Comparison of ENCODE assay signal across 8 cellular contexts in the genomic region with DNA sequence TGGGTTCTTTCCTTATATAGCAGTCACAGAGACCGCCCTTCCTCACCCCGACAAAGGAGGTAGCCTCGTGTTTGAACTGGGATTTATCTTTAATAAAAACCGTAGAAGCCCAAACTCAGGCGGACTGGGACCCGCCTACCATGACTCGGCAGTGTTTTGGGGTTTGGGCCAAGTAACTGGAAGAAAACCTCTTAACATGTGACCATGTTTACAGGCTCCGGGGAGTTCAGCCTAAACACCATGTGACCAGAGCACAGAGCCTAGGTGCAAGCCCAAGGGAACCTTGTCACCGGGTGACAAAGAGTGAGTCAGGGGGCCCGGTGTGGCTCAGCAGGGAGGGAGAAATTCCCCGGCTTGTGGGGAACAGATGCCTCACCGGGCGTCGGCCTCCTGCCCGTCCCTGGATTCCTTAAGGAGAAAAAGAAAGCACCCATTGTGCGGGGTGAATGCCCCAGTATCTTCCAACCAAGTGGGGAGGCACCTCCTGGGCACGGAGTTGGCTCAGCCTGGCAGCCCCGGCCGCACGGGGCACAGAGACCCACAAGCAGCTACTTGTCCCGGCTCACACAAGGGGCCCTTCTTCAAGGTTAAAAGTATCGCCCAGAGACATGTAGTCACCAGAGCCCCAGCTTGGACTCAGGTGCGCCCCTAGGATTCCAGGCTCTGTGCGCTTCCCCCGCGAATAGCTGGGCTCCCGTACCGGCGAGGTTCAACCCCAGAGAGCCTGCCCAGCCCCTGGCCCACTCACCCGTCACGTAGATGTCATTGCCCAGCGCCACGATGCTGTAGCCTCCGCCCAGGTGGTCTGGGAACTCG. TPM values are rescaled to one million over a fixed set of nuclear protein-coding genes. Genes with fewer than 3 reads are reported as not detected.
DNase-seq lines count a peak whose midpoint lies in the region; ATAC-seq and TF ChIP-seq lines count a peak whose summit lies in the region.

No MANE protein-coding gene starts in this region.

- H3K27me3 ChIP-seq in DOHH2 (ENCODE audit: control insufficient read depth, low read length) (peaks cover 43% of the 10 kb centered on the region), HCT116 (ENCODE audit: insufficient read depth, low read length) (no peaks in the 10 kb centered on the region)

- H3K9me2 ChIP-seq in DOHH2 (replicated peaks; ENCODE audit: control insufficient read depth, low read length) (no peaks in the 10 kb centered on the region), HCT116 (ENCODE audit: insufficient read depth) (no peaks in the 10 kb centered on the region)

- no peaks in the 10 kb centered on the region for H3K9me3 ChIP-seq in DOHH2 (ENCODE audit: control insufficient read depth, insufficient read depth, low read length)
- H3K9me3 ChIP-seq in HCT116 (ENCODE audit: control insufficient read depth in 1 of 2, insufficient read depth in 1 of 2, low read depth in 1 of 2, low read length in 2 of 2), result no peaks in the 10 kb centered on the region

- peaks cover 27 to 39% of the 10 kb centered on the region in 2 donors for H3K4me1 Mint-ChIP-seq in effector memory CD8-positive, alpha-beta T cell (ENCODE audit: low read depth in 2 of 2)

- BruUV-seq in HCT116 (replicated peaks; lab: Mats Ljungman, UMichigan), result no TSS peak

- CTCF ChIA-PET in HCT116 (lab: Charles Lee), result interaction anchor here (0.9 kb wide), 1 partner anchor 111 kb away, joined by 4 read pairs; no protein-coding TSS in a partner anchor

- peak; percentile 68 for DNase-seq in HCT116 (ENCODE audit: low read depth, low spot score)
- DNase-seq in NCI-H526 treated with DMSO at 0.1 percent for 48 hours (lab: John Stamatoyannopoulos, UW), result peak; percentile 27
- DNase-seq in activated CD8-positive, alpha-beta memory T cell treated with anti-CD3 and anti-CD28 coated beads for 48 hours (ENCODE audit: low read depth in 2 of 3, low spot score in 2 of 3), result peak in 2 of 3 experiments; percentile 40 to 63
- peak; percentile 54 to 59 (median 59) for DNase-seq in effector memory CD8-positive, alpha-beta T cell
- DNase-seq in medulla oblongata (ENCODE audit: extremely low spot score), result peak; percentile 92
- DNase-seq in stimulated activated CD8-positive, alpha-beta memory T cell treated with anti-CD3 and anti-CD28 coated beads, Interleukin-12 subunit alpha, Interleukin-12 subunit beta, amount 100 ng/mL, for 1 hour (ENCODE audit: low read depth), result peak; percentile 62

- peak overlapping the region; percentile 85 for H3K9ac ChIP-seq in HCT116 (ENCODE audit: low read length)

- peak overlapping the region; percentile 94 to 96 for H3K4me3 Mint-ChIP-seq in effector memory CD8-positive, alpha-beta T cell

- peaks cover 49% of the 10 kb centered on the region for H3K36me3 Mint-ChIP-seq in effector memory CD8-positive, alpha-beta T cell (ENCODE audit: insufficient read depth)

- intact Hi-C loops in HCT116 (cut with micrococcal nuclease), result no loop called here

- H3K79me2 ChIP-seq in DOHH2 (ENCODE audit: control insufficient read depth, low read length) (peaks cover 25% of the 10 kb centered on the region), HCT116 (ENCODE audit: insufficient read depth, low read length) (peaks cover 63% of the 10 kb centered on the region)

- H3K4me2 ChIP-seq in DOHH2 (ENCODE audit: low read length), result peak overlapping the region; percentile 93
- H3K4me2 ChIP-seq in HCT116 (ENCODE audit: low read length), result peak overlapping the region; percentile 86

- RAD21 ChIA-PET in HCT116 (lab: Charles Lee; ENCODE audit: low non-redundant PET in 1 of 2, low total read pairs in 2 of 2, uncharacterized antibody in 2 of 2, unreplicated experiment in 2 of 2), result interaction anchor here in 1 of 2 experiments (0.6 kb wide), 1 partner anchor 14 kb away, joined by 7 read pairs; no protein-coding TSS in a partner anchor

- H2AFZ ChIP-seq in HCT116 (ENCODE audit: low read depth, low read length, poor library complexity, severe bottlenecking), result no peak overlapping the region

- H3F3A ChIP-seq in DOHH2 (ENCODE audit: control insufficient read depth, insufficient read depth), result peaks cover 10% of the 10 kb centered on the region

- H3K4me3 ChIP-seq in DOHH2 (ENCODE audit: low read length), result peak overlapping the region; percentile 80
- peak overlapping the region; percentile 87 to 96 for H3K4me3 ChIP-seq in HCT116 (replicated peaks in 1 of 2; ENCODE audit: low read depth in 1 of 2, low read length in 2 of 2)

- H3K4me1 ChIP-seq in DOHH2 (ENCODE audit: control insufficient read depth, low read length), result peaks cover 45% of the 10 kb centered on the region
- peaks cover 22 to 33% of the 10 kb centered on the region in 2 experiments for H3K4me1 ChIP-seq in HCT116 (ENCODE audit: control insufficient read depth in 1 of 2, insufficient read depth in 2 of 2, low read length in 2 of 2)

- peak; percentile 37 for TF ChIP-seq CTCF in DOHH2 (IDR thresholded peaks at IDR 0.05; ENCODE audit: low read depth, low read length, poor library complexity, severe bottlenecking)
- no peak for TF ChIP-seq CTCF in HCT116 (IDR thresholded peaks at IDR 0.05 in 2 of 3, conservative IDR thresholded peaks at IDR 0.05 in 1 of 3; ENCODE audit: borderline replicate concordance in 1 of 3, insufficient read depth in 1 of 3, low read depth in 2 of 3, low read length in 2 of 3)

- H3K27ac ChIP-seq in DOHH2 (ENCODE audit: low read depth, low read length), result no peak overlapping the region
- H3K27ac ChIP-seq in HCT116 (ENCODE audit: low read depth, low read length), result peak overlapping the region; percentile 95

- no peaks in the 10 kb centered on the region for H3K27me3 Mint-ChIP-seq in effector memory CD8-positive, alpha-beta T cell

- H3K36me3 ChIP-seq in DOHH2 (ENCODE audit: control insufficient read depth, low read length) (peaks cover 10% of the 10 kb centered on the region; the same call in 1 of the 2 replicates), HCT116 (ENCODE audit: control insufficient read depth in 1 of 2, insufficient read depth in 2 of 2, low read length in 2 of 2) (peaks cover 12 to 34% of the 10 kb centered on the region in 2 experiments; a peak in 3 of 4 replicates)

- no peak for TF ChIP-seq POLR2A in HCT116 (IDR thresholded peaks at IDR 0.05; ENCODE audit: borderline replicate concordance, extremely low read depth, insufficient read depth, insufficient read length)

- no peak for TF ChIP-seq RAD21 in HCT116 (IDR thresholded peaks at IDR 0.05; ENCODE audit: low read depth)

- no peaks in the 10 kb centered on the region for H3K9me3 Mint-ChIP-seq in effector memory CD8-positive, alpha-beta T cell

- POLR2A ChIA-PET in HCT116 (lab: Charles Lee), result interaction anchor here (1.0 to 1.6 kb wide), 3 partner anchors 10 to 25 kb away, joined by 3 to 10 read pairs (median 3); partner anchors contain the start of gene ZBTB48

- peaks cover 10% of the 10 kb centered on the region; the same call in 1 of the 2 replicates for H4K20me1 ChIP-seq in DOHH2 (ENCODE audit: control insufficient read depth, insufficient read depth, low read depth, low read length)
- H4K20me1 ChIP-seq in HCT116 (ENCODE audit: insufficient read depth), result peaks cover 14% of the 10 kb centered on the region; the same call in 1 of the 2 replicates

- peak overlapping the region; percentile 92 to 98 for H3K27ac Mint-ChIP-seq in effector memory CD8-positive, alpha-beta T cell

- ATAC-seq in HCT116 (peak; percentile 32), GM21367 (IDR thresholded peaks at IDR 0.05; ENCODE audit: unreplicated experiment) (no peak)
- peak; percentile 50 for ATAC-seq in effector memory CD8-positive, alpha-beta T cell (replicated peaks)

TF ChIP-seq in HCT116, 20 proteins besides CTCF, POLR2A, EP300 and RAD21:
- TF ChIP-seq POLR2AphosphoS5 (IDR thresholded peaks at IDR 0.05; ENCODE audit: low read depth, low read length) (no peak), EZH2phosphoT487 (IDR thresholded peaks at IDR 0.05; ENCODE audit: borderline replicate concordance) (no peak), SRF (IDR thresholded peaks at IDR 0.05; ENCODE audit: low read depth) (no peak), ZFX (IDR thresholded peaks at IDR 0.05) (no peak)
- TF ChIP-seq, protein P1, sequence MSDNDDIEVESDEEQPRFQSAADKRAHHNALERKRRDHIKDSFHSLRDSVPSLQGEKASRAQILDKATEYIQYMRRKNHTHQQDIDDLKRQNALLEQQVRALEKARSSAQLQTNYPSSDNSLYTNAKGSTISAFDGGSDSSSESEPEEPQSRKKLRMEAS (IDR thresholded peaks at IDR 0.05), result no peak

RNA-seq across cellular contexts. Expression of gene KLHL21, which starts 1.4 kb away (rescaled TPM):
- 27.5 TPM for total RNA-seq in HCT116 (2021; ENCODE audit: unreplicated experiment)
- polyA plus RNA-seq in HCT116 (2012), result 15.5 and 32.6 TPM in 2 replicates

RNA-seq across cellular contexts. Expression of gene PHF13, which starts 12.3 kb away (rescaled TPM):
- 25.8 TPM for total RNA-seq in HCT116 (2021; ENCODE audit: unreplicated experiment)
- polyA plus RNA-seq in HCT116 (2012), result 10.6 and 13.7 TPM in 2 replicates

RNA-seq across cellular contexts. Expression of gene ZBTB48, which starts 21.5 kb away (rescaled TPM):
- 41.9 TPM for total RNA-seq in HCT116 (2021; ENCODE audit: unreplicated experiment)
- polyA plus RNA-seq in HCT116 (2012), result 40.3 and 43.8 TPM in 2 replicates

RNA-seq across cellular contexts. Expression of gene THAP3, which starts 23.4 kb away (rescaled TPM):
- 23.1 TPM for total RNA-seq in HCT116 (2021; ENCODE audit: unreplicated experiment)
- 26.1 and 26.2 TPM in 2 replicates for polyA plus RNA-seq in HCT116 (2012)

RNA-seq across cellular contexts. Expression of gene TAS1R1, which starts 46.1 kb away (rescaled TPM):
- total RNA-seq in HCT116 (2021; ENCODE audit: unreplicated experiment), result not detected
- polyA plus RNA-seq in HCT116 (2012), result 0.10 and 0.12 TPM in 2 replicates

Comparison
In these comparisons a context has a peak if more than half of its experiments do, and no peak if none do; other contexts are left out.
1. DNase-seq: peak in every context shown above with its lines; median percentile 92 in medulla oblongata; 68 in HCT116; 62 in stimulated activated CD8-positive, alpha-beta memory T cell treated with anti-CD3 and anti-CD28 coated beads, Interleukin-12 subunit alpha, Interleukin-12 subunit beta, amount 100 ng/mL, for 1 hour; 59 in effector memory CD8-positive, alpha-beta T cell; 52 in activated CD8-positive, alpha-beta memory T cell treated with anti-CD3 and anti-CD28 coated beads for 48 hours; 27 in NCI-H526 treated with DMSO at 0.1 percent for 48 hours.